In the genomic region with DNA sequence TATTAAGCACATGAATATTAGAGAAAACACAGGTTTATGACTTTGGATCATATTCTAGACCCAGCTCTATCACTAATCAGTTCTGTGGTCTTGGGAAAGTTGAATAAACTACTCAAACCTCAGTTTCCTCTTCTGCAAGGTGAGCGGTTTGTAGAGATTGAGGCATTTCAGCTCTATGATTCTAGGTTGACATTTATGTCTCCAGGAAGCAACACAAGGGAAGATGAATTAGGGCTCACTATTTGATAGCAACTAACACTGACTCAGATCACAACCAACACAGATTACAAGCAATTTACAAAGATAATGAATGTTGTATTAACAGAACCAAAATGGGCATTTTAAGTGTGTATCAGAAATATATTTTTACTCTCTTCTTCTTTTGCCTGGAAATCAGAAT, we compare ENCODE assay signal across 31 cellular contexts. TPM values are rescaled to one million over a fixed set of nuclear protein-coding genes. Genes with fewer than 3 reads are reported as not detected.
"Had no signal": no experiment of that assay in that cellular context is flagged by ENCODE, and none has a peak within 500 bp of the region (broad histone marks: within the 10 kb centered on the region; RNA-seq: fewer than 3 reads in every experiment).

No MANE protein-coding gene starts in this region.

- H3K4me3 Mint-ChIP-seq: activated B cell treated with CpG ODN at 0.5 μM for 24 hours; activated CD4-positive, alpha-beta memory T cell treated with anti-CD3 and anti-CD28 coated beads, Interleukin-2, amount 10 ng/mL, durations not matched to agents 7 days and 5 days; activated CD4-positive, alpha-beta T cell treated with anti-CD3 and anti-CD28 coated beads, Interleukin-2, amount 10 ng/mL, durations not matched to agents 24 days and 14 days; activated CD8-positive, alpha-beta memory T cell treated with anti-CD3 and anti-CD28 coated beads, Interleukin-2, amount 10 ng/mL, durations not matched to agents 7 days and 5 days; activated naive CD4-positive, alpha-beta T cell treated with anti-CD3 and anti-CD28 coated beads for 36 hours; activated naive CD4-positive, alpha-beta T cell treated with anti-CD3 and anti-CD28 coated beads, Interleukin-2, amount 50 U/mL, for 24 hours; brain; T-helper 17 cell; T-helper 2 cell treated with Interferon-gamma antibody and Interleukin-4, amounts not matched to agents 5 μg/mL and 100 μg/mL, for 36 hours had no signal

- H3K27me3 Mint-ChIP-seq: activated CD4-positive, alpha-beta memory T cell treated with anti-CD3 and anti-CD28 coated beads, Interleukin-2, amount 10 ng/mL, durations not matched to agents 7 days and 5 days; activated CD4-positive, alpha-beta T cell treated with anti-CD3 and anti-CD28 coated beads, Interleukin-2, amount 10 ng/mL, durations not matched to agents 24 days and 14 days; activated naive CD4-positive, alpha-beta T cell treated with anti-CD3 and anti-CD28 coated beads, Interleukin-2, amount 50 U/mL, for 24 hours had no signal

- H3K27ac Mint-ChIP-seq: activated B cell treated with CpG ODN at 0.5 μM for 24 hours; activated CD4-positive, alpha-beta memory T cell treated with anti-CD3 and anti-CD28 coated beads, Interleukin-2, amount 10 ng/mL, durations not matched to agents 7 days and 5 days; activated CD4-positive, alpha-beta T cell treated with anti-CD3 and anti-CD28 coated beads, Interleukin-2, amount 10 ng/mL, durations not matched to agents 24 days and 14 days; activated CD8-positive, alpha-beta memory T cell treated with anti-CD3 and anti-CD28 coated beads, Interleukin-2, amount 10 ng/mL, durations not matched to agents 7 days and 5 days; activated naive CD4-positive, alpha-beta T cell treated with anti-CD3 and anti-CD28 coated beads for 36 hours; activated naive CD4-positive, alpha-beta T cell treated with anti-CD3 and anti-CD28 coated beads, Interleukin-2, amount 50 U/mL, for 24 hours; brain; T-helper 17 cell; T-helper 2 cell treated with Interferon-gamma antibody and Interleukin-4, amounts not matched to agents 5 μg/mL and 100 μg/mL, for 36 hours had no signal

- H3K27me3 ChIP-seq: ascending aorta, breast epithelium, cardiac muscle cell, colonic mucosa, esophagus squamous epithelium, heart left ventricle had no signal

- H3K4me3 ChIP-seq: ascending aorta, breast epithelium, cardiac muscle cell, colonic mucosa, esophagus squamous epithelium, heart left ventricle had no signal

- H3K36me3 ChIP-seq: ascending aorta, breast epithelium, cardiac muscle cell, colonic mucosa, esophagus squamous epithelium, heart left ventricle, WERI-Rb-1 had no signal

- H3K36me3 Mint-ChIP-seq: activated CD8-positive, alpha-beta memory T cell treated with anti-CD3 and anti-CD28 coated beads, Interleukin-2, amount 10 ng/mL, durations not matched to agents 7 days and 5 days; activated naive CD4-positive, alpha-beta T cell treated with anti-CD3 and anti-CD28 coated beads, Interleukin-2, amount 50 U/mL, for 24 hours; brain had no signal

- H3K27ac ChIP-seq: ascending aorta, breast epithelium, cardiac muscle cell, colonic mucosa, epithelial cell of prostate, esophagus squamous epithelium, heart left ventricle, WERI-Rb-1 had no signal

- H3K4me1 ChIP-seq: ascending aorta, breast epithelium, colonic mucosa, esophagus squamous epithelium, heart left ventricle had no signal

- H3K4me1 Mint-ChIP-seq: activated B cell treated with CpG ODN at 0.5 μM for 24 hours, brain had no signal

- DNase-seq: activated B cell treated with CpG ODN at 0.5 μM for 24 hours; activated CD4-positive, alpha-beta memory T cell treated with anti-CD3 and anti-CD28 coated beads, Interleukin-2, amount 10 ng/mL, durations not matched to agents 7 days and 5 days; activated CD4-positive, alpha-beta T cell treated with anti-CD3 and anti-CD28 coated beads, Interleukin-2, amount 10 ng/mL, durations not matched to agents 24 days and 14 days; activated CD8-positive, alpha-beta memory T cell treated with anti-CD3 and anti-CD28 coated beads, Interleukin-2, amount 10 ng/mL, durations not matched to agents 7 days and 5 days; activated CD8-positive, alpha-beta memory T cell treated with anti-CD3 and anti-CD28 coated beads, Interleukin-2, amount 50 U/mL, for 4 hours; activated effector memory CD4-positive, alpha-beta T cell treated with Interleukin-2 at 50 U/mL for 16 hours; activated gamma-delta T cell treated with Interleukin-2 at 50 U/mL for 16 hours; activated naive CD4-positive, alpha-beta T cell treated with anti-CD3 and anti-CD28 coated beads for 36 hours; activated T-cell treated with anti-CD3 and anti-CD28 coated beads, Interleukin-2, amount 50 U/mL, for 1 hour; activated T-cell treated with anti-CD3 and anti-CD28 coated beads, Interleukin-2, amount 50 U/mL, for 48 hours; central memory CD4-positive, alpha-beta T cell; cerebellar nuclear complex; colonic mucosa; effector CD8-positive, alpha-beta T cell; esophagus squamous epithelium; glutamatergic neuron; heart left ventricle; T-helper 1 cell; T-helper 17 cell; T1000; WERI-Rb-1 had no signal

- FAIRE-seq: endometrium, frontal cortex had no signal

- ATAC-seq: activated CD8-positive, alpha-beta memory T cell treated with anti-CD3 and anti-CD28 coated beads, Interleukin-2, amount 10 ng/mL, durations not matched to agents 7 days and 5 days; heart left ventricle; SK-N-SH treated with all-trans-retinoic acid at 6 μM for 48 hours; T-helper 17 cell had no signal

- H3K9me3 Mint-ChIP-seq: activated CD4-positive, alpha-beta memory T cell treated with anti-CD3 and anti-CD28 coated beads, Interleukin-2, amount 10 ng/mL, durations not matched to agents 7 days and 5 days; activated naive CD4-positive, alpha-beta T cell treated with anti-CD3 and anti-CD28 coated beads, Interleukin-2, amount 50 U/mL, for 24 hours had no signal

- H3K9me3 ChIP-seq: ascending aorta, breast epithelium, colonic mucosa had no signal

RNA-seq across cellular contexts. Expression of a gene that starts 21.9 kb away (rescaled TPM):
- total RNA-seq: ascending aorta, cardiac muscle cell had no signal
- polyA plus RNA-seq: cardiac muscle cell had no signal
